In genomic region chr19:5225486-5226345, GRCh38 we compare ENCODE assay signal across 1 cellular context.
A peak's percentile ranks its signal among the peaks of the same experiment; 100 is the strongest.
TF ChIP-seq lines count a peak whose summit lies in the region.

No MANE protein-coding gene starts in this region.

TF ChIP-seq in HepG2, 621 proteins besides CTCF, POLR2A, EP300 and RAD21 (continued from another document):
- TF ChIP-seq ZNF687 (CRISPR knock-in tag; IDR thresholded peaks at IDR 0.05) (peak; percentile 32; the same call in 1 of the 2 replicates), ZNF768 (CRISPR knock-in tag; IDR thresholded peaks at IDR 0.05) (peak; percentile 21; the same call in 1 of the 2 replicates), ZNF740 (CRISPR knock-in tag; IDR thresholded peaks at IDR 0.05) (peak; percentile 93), PHB2 (IDR thresholded peaks at IDR 0.05; ENCODE audit: partially characterized antibody) (no peak), ZMYM3 (CRISPR knock-in tag; IDR thresholded peaks at IDR 0.05) (peak; percentile 85), ZNF207 (IDR thresholded peaks at IDR 0.05; ENCODE audit: borderline replicate concordance) (no peak)
TF ChIP-seq in HepG2: peak in this region for 9.
